Comparison of ENCODE assay signal across 16 cellular contexts in genomic region chr2:211396815-211397214, GRCh38.
A peak's percentile ranks its signal among the peaks of the same experiment; 100 is the strongest.
DNase-seq lines count a peak whose midpoint lies in the region; ATAC-seq, FAIRE-seq and TF ChIP-seq lines count a peak whose summit lies in the region.
"Had no signal": no experiment of that assay in that cellular context is flagged by ENCODE, and none has a peak within 500 bp of the region (broad histone marks: within the 10 kb centered on the region; RNA-seq: fewer than 3 reads in every experiment).

No MANE protein-coding gene starts in this region.

- no peak overlapping the region for H3K27ac ChIP-seq in HepG2 (ENCODE audit: extremely low read length, insufficient read depth, low read length)
- no peak overlapping the region for H3K27ac ChIP-seq in effector memory CD4-positive, alpha-beta T cell (ENCODE audit: insufficient read depth, low read length, poor library complexity, severe bottlenecking)
- H3K27ac ChIP-seq: PC-9, WERI-Rb-1 had no signal

- POLR2A ChIA-PET in HepG2 (lab: Yijun Ruan, JAX): no interaction called here

- H3K4me3 ChIP-seq in HepG2 (replicated peaks in 1 of 3; ENCODE audit: insufficient read depth in 1 of 3, low read depth in 2 of 3, low read length in 3 of 3): no peak overlapping the region
- no peak overlapping the region for H3K4me3 ChIP-seq in effector memory CD4-positive, alpha-beta T cell (ENCODE audit: insufficient read depth, low read depth, low read length, poor library complexity, severe bottlenecking)
- H3K4me3 ChIP-seq: PC-9 had no signal

- FAIRE-seq in HepG2 (lab: Jason Lieb, UNC): no peak
- no peak for FAIRE-seq in RCC 7860 (lab: Jason Lieb, UNC)
- FAIRE-seq: GM19239 had no signal

- no peak for TF ChIP-seq POLR2A in HepG2 (IDR thresholded peaks at IDR 0.05; ENCODE audit: insufficient read depth in 1 of 2, low read depth in 2 of 2, low read length in 2 of 2)

- intact Hi-C loops in HepG2 (cut with micrococcal nuclease; ENCODE audit: unreplicated experiment): no loop called here

- no peaks in the 10 kb centered on the region for H4K20me1 ChIP-seq in HepG2 (ENCODE audit: insufficient read depth, low read length)

- TF ChIP-seq CTCF in HepG2 (CRISPR knock-in tag; IDR thresholded peaks at IDR 0.05): no peak

- no peaks in the 10 kb centered on the region for H3K36me3 ChIP-seq in HepG2 (replicated peaks in 1 of 2; ENCODE audit: control insufficient read depth in 1 of 2, insufficient read depth in 2 of 2, low read length in 2 of 2)
- no peaks in the 10 kb centered on the region for H3K36me3 ChIP-seq in effector memory CD4-positive, alpha-beta T cell (ENCODE audit: control insufficient read depth, insufficient read depth, low read length)
- H3K36me3 ChIP-seq: WERI-Rb-1 had no signal

- ATAC-seq in HepG2: peak; percentile 52
- ATAC-seq in activated CD4-positive, CD25-positive, alpha-beta regulatory T cell treated with anti-CD3 and anti-CD28 coated beads, Interleukin-2, amount 50 U/mL, for 24 hours: no peak
- ATAC-seq in GM18861 (IDR thresholded peaks at IDR 0.05; ENCODE audit: unreplicated experiment): no peak

- WGBS in HepG2 (ENCODE audit: low lambda C conversion rate): 0% methylated on average over 2 of the region's 2 CpGs

- BruUV-seq in HepG2 (replicated peaks; lab: Mats Ljungman, UMichigan): no TSS peak

- H2AFZ ChIP-seq in HepG2 (ENCODE audit: low read length): no peak overlapping the region
- H2AFZ ChIP-seq: PC-9 had no signal

- no peak overlapping the region for H3K4me2 ChIP-seq in HepG2 (ENCODE audit: low read depth, low read length)
- H3K4me2 ChIP-seq: PC-9 had no signal

- H3K79me2 ChIP-seq in HepG2 (ENCODE audit: insufficient read depth, low read length): no peaks in the 10 kb centered on the region

- no peak for TF ChIP-seq RAD21 in HepG2 (CRISPR knock-in tag; IDR thresholded peaks at IDR 0.05)

- DNase-seq in DMS153 treated with DMSO at 0.1 percent for 48 hours (lab: John Stamatoyannopoulos, UW; ENCODE audit: unreplicated experiment): peak; percentile 83
- DNase-seq in NCI-H1930 (lab: John Stamatoyannopoulos, UW): peak; percentile 24 to 49
- peak; percentile 89 for DNase-seq in NCI-H774 (lab: John Stamatoyannopoulos, UW)
- no peak for DNase-seq in HepG2 (ENCODE audit: low spot score)
- no peak for DNase-seq in effector memory CD4-positive, alpha-beta T cell
- DNase-seq in RCC 7860 (ENCODE audit: low spot score): no peak
- DNase-seq: endodermal cell, HFFc6, naive B cell, NCI-H187, PC-9, SW 1271, WERI-Rb-1 had no signal

- H3K4me1 ChIP-seq in HepG2 (ENCODE audit: insufficient read depth, low read length): no peaks in the 10 kb centered on the region
- no peaks in the 10 kb centered on the region for H3K4me1 ChIP-seq in effector memory CD4-positive, alpha-beta T cell (ENCODE audit: control insufficient read depth, insufficient read depth, low read length, poor library complexity, severe bottlenecking)

- H3K9me3 ChIP-seq in HepG2 (ENCODE audit: low read length): no peaks in the 10 kb centered on the region
- H3K9me3 ChIP-seq in effector memory CD4-positive, alpha-beta T cell (ENCODE audit: control insufficient read depth, low read length): no peaks in the 10 kb centered on the region

- TF ChIP-seq EP300 in HepG2 (IDR thresholded peaks at IDR 0.05; ENCODE audit: low read depth in 2 of 2, low read length in 2 of 2) (no peak), HepG2 (CRISPR knock-in tag; IDR thresholded peaks at IDR 0.05; ENCODE audit: borderline replicate concordance) (no peak)

- CTCF ChIA-PET in HepG2 (lab: Yijun Ruan, JAX; ENCODE audit: low intra/inter-chr PET ratio, low total read pairs): no interaction called here

- H3K27me3 ChIP-seq in HepG2 (ENCODE audit: control insufficient read depth in 1 of 2, insufficient read depth in 2 of 2, low read length in 2 of 2): no peaks in the 10 kb centered on the region; a peak in 1 of 5 replicates
- H3K27me3 ChIP-seq in effector memory CD4-positive, alpha-beta T cell (replicated peaks; ENCODE audit: control insufficient read depth, insufficient read depth, low read length, poor library complexity, severe bottlenecking): no peaks in the 10 kb centered on the region

- in situ Hi-C loops in HepG2 (cut with HindIII; ENCODE audit: extremely low pct_ligation_motif_present, low pct_unique_long_range_greater_than_20kb): no loop called here

- no peak overlapping the region for H3K9ac ChIP-seq in HepG2 (ENCODE audit: insufficient read depth, low read depth, low read length)

TF ChIP-seq in HepG2, 621 proteins besides CTCF, POLR2A, EP300 and RAD21 (continues in another document):
- TF ChIP-seq ZNF784 (CRISPR knock-in tag; IDR thresholded peaks at IDR 0.05; ENCODE audit: borderline replicate concordance) (no peak), ZNF703 (CRISPR knock-in tag; IDR thresholded peaks at IDR 0.05; ENCODE audit: borderline replicate concordance) (no peak), ZSCAN31 (CRISPR knock-in tag; IDR thresholded peaks at IDR 0.05; ENCODE audit: low read depth) (no peak), TERF1 (CRISPR knock-in tag; IDR thresholded peaks at IDR 0.05) (no peak), FOXC1 (CRISPR knock-in tag; IDR thresholded peaks at IDR 0.05; ENCODE audit: borderline replicate concordance) (no peak), GRHL1 (CRISPR knock-in tag; conservative IDR thresholded peaks at IDR 0.05) (no peak), BORCS8-MEF2B (CRISPR knock-in tag; IDR thresholded peaks at IDR 0.05) (no peak), ATF2 (CRISPR knock-in tag; IDR thresholded peaks at IDR 0.05) (no peak), ZNF564 (CRISPR knock-in tag; IDR thresholded peaks at IDR 0.05) (no peak)

Comparison
In these comparisons a context has a peak if more than half of its experiments do, and no peak if none do; other contexts are left out.
1. DNase-seq: peak in DMS153 treated with DMSO at 0.1 percent for 48 hours (single experiment), NCI-H1930 (2 of 2) and NCI-H774 (single experiment); none in HepG2 (single experiment), effector memory CD4-positive, alpha-beta T cell (0 of 3) and RCC 7860 (single experiment).